8 cellular contexts compared by ENCODE assay signal in genomic region chr1:119275145-119275929, GRCh38.
DNase-seq lines count a peak whose midpoint lies in the region; ATAC-seq and TF ChIP-seq lines count a peak whose summit lies in the region.

No MANE protein-coding gene starts in this region.

- H3K4me3 Mint-ChIP-seq in activated CD4-positive, alpha-beta T cell treated with anti-CD3 and anti-CD28 coated beads, Interleukin-2, amount 10 ng/mL, durations not matched to agents 7 days and 5 days, result no peak overlapping the region

- no peak overlapping the region for H3K4me3 ChIP-seq in parathyroid adenoma (ENCODE audit: low read depth, low read length)

- H2AFZ ChIP-seq in parathyroid adenoma, result no peak overlapping the region

- no peak overlapping the region for H3K27ac Mint-ChIP-seq in activated CD4-positive, alpha-beta T cell treated with anti-CD3 and anti-CD28 coated beads, Interleukin-2, amount 10 ng/mL, durations not matched to agents 7 days and 5 days

- POLR2A ChIA-PET in activated CD4-positive, alpha-beta T cell treated with anti-CD3 and anti-CD28 coated beads, Interleukin-2, amount 10 ng/mL, durations not matched to agents 7 days and 5 days (lab: Charles Lee), result no interaction called here

- ATAC-seq in HG02884 (IDR thresholded peaks at IDR 0.05; ENCODE audit: unreplicated experiment), result peak; percentile 84
- ATAC-seq in GM19455 (IDR thresholded peaks at IDR 0.05; ENCODE audit: unreplicated experiment), result no peak

- no peaks in the 10 kb centered on the region for H3K4me1 ChIP-seq in parathyroid adenoma

- no peak overlapping the region for H3K9ac ChIP-seq in parathyroid adenoma

- no peaks in the 10 kb centered on the region for H3K4me1 Mint-ChIP-seq in activated CD4-positive, alpha-beta T cell treated with anti-CD3 and anti-CD28 coated beads, Interleukin-2, amount 10 ng/mL, durations not matched to agents 7 days and 5 days

- CTCF ChIA-PET in activated CD4-positive, alpha-beta T cell treated with anti-CD3 and anti-CD28 coated beads, Interleukin-2, amount 10 ng/mL, durations not matched to agents 7 days and 5 days (lab: Charles Lee), result interaction anchor here (1.0 kb wide), 1 partner anchor 39 kb away, joined by 3 read pairs; no protein-coding TSS in a partner anchor

- H3K4me2 ChIP-seq in parathyroid adenoma (ENCODE audit: low read length), result no peak overlapping the region

- H3K9me3 ChIP-seq in parathyroid adenoma (ENCODE audit: control insufficient read depth, low read length), result no peaks in the 10 kb centered on the region

- no peaks in the 10 kb centered on the region for H3K36me3 ChIP-seq in parathyroid adenoma (ENCODE audit: control insufficient read depth, insufficient read depth, low read length)

- H3K79me2 ChIP-seq in parathyroid adenoma, result no peaks in the 10 kb centered on the region

- DNase-seq in activated T-cell treated with anti-CD3 and anti-CD28 coated beads for 24 hours (ENCODE audit: low read depth) (peak; percentile 7), activated T-cell treated with anti-CD3 and anti-CD28 coated beads for 4 hours (no peak), NCI-H2227 treated with DMSO at 0.1 percent for 48 hours (lab: John Stamatoyannopoulos, UW) (peak; percentile 38), fibroblast of peridontal ligament (ENCODE audit: extremely low read depth) (peak; percentile 85)
- DNase-seq in activated CD4-positive, alpha-beta T cell treated with anti-CD3 and anti-CD28 coated beads, Interleukin-2, amount 10 ng/mL, durations not matched to agents 7 days and 5 days, result peak; percentile 63

- peaks cover 25% of the 10 kb centered on the region for H3K27me3 Mint-ChIP-seq in activated CD4-positive, alpha-beta T cell treated with anti-CD3 and anti-CD28 coated beads, Interleukin-2, amount 10 ng/mL, durations not matched to agents 7 days and 5 days

- H3K27me3 ChIP-seq in parathyroid adenoma (ENCODE audit: control insufficient read depth, insufficient read depth, low read length), result no peaks in the 10 kb centered on the region

- H3K36me3 Mint-ChIP-seq in activated CD4-positive, alpha-beta T cell treated with anti-CD3 and anti-CD28 coated beads, Interleukin-2, amount 10 ng/mL, durations not matched to agents 7 days and 5 days (ENCODE audit: low read depth), result no peaks in the 10 kb centered on the region

- H3K9me3 Mint-ChIP-seq in activated CD4-positive, alpha-beta T cell treated with anti-CD3 and anti-CD28 coated beads, Interleukin-2, amount 10 ng/mL, durations not matched to agents 7 days and 5 days, result no peaks in the 10 kb centered on the region

- TF ChIP-seq CTCF in parathyroid adenoma (IDR thresholded peaks at IDR 0.05), result peak; percentile 59

- no peak overlapping the region for H3K27ac ChIP-seq in parathyroid adenoma
